In the genomic region with DNA sequence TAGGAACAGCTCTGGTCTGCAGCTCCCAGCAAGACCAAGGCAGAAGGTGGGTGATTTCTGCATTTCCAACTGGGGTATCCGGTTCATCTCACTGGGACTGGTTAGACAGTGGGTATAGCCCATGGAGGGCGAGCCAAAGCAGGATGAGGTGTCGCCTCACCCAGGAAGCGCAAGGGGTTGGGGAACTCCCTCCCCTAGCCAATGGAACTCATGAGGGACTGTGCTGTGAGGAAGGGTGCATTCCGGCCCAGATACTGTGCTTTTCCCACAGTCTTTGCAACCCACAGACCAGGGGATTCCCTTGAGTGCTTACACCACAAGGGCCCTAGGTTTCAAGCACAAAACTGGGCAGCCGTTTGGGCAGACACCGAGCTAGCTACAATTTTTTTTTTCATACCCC, we compare ENCODE assay signal across 14 cellular contexts.
"Had no signal": no experiment of that assay in that cellular context is flagged by ENCODE, and none has a peak within 500 bp of the region (broad histone marks: within the 10 kb centered on the region; RNA-seq: fewer than 3 reads in every experiment).

No MANE protein-coding gene starts in this region.

- H3K27ac ChIP-seq: left ventricle myocardium inferior, psoas muscle, right lobe of liver had no signal

- H3K4me3 ChIP-seq: left ventricle myocardium inferior, psoas muscle, right lobe of liver had no signal

- H3K27me3 Mint-ChIP-seq: activated naive CD8-positive, alpha-beta T cell treated with anti-CD3 and anti-CD28 coated beads, Interleukin-2, amount 10 ng/mL, durations not matched to agents 7 days and 5 days; activated T-cell treated with anti-CD3 and anti-CD28 coated beads, Interleukin-2, amount 50 U/mL, for 24 hours; memory B cell; stimulated activated naive B cell treated with anti-CD40 and anti-IgM and Interleukin-4, amounts not matched to agents 10 μg/mL and 1 μg/mL and 100 μg/mL, for 72 hours had no signal

- H3K4me1 ChIP-seq: psoas muscle, right lobe of liver had no signal

- H3K27ac Mint-ChIP-seq: activated naive CD8-positive, alpha-beta T cell treated with anti-CD3 and anti-CD28 coated beads, Interleukin-2, amount 10 ng/mL, durations not matched to agents 7 days and 5 days; activated T-cell treated with anti-CD3 and anti-CD28 coated beads, Interleukin-2, amount 50 U/mL, for 24 hours; memory B cell; nephron progenitor cell; stimulated activated naive B cell treated with anti-CD40 and anti-IgM and Interleukin-4, amounts not matched to agents 10 μg/mL and 1 μg/mL and 100 μg/mL, for 72 hours had no signal

- H3K9me3 ChIP-seq: psoas muscle, right lobe of liver had no signal

- H3K4me3 Mint-ChIP-seq: activated naive CD8-positive, alpha-beta T cell treated with anti-CD3 and anti-CD28 coated beads, Interleukin-2, amount 10 ng/mL, durations not matched to agents 7 days and 5 days; activated T-cell treated with anti-CD3 and anti-CD28 coated beads, Interleukin-2, amount 50 U/mL, for 24 hours; memory B cell; nephron progenitor cell; stimulated activated naive B cell treated with anti-CD40 and anti-IgM and Interleukin-4, amounts not matched to agents 10 μg/mL and 1 μg/mL and 100 μg/mL, for 72 hours had no signal

- ATAC-seq: psoas muscle; right lobe of liver; stimulated activated naive B cell treated with anti-CD40 and anti-IgM and Interleukin-4, amounts not matched to agents 10 μg/mL and 1 μg/mL and 100 μg/mL, for 72 hours had no signal

- H3K4me1 Mint-ChIP-seq: nephron progenitor cell had no signal

- H3K27me3 ChIP-seq: right lobe of liver had no signal

- DNase-seq: activated CD4-positive, alpha-beta T cell treated with anti-CD3 and anti-CD28 coated beads, Interleukin-2, amount 50 U/mL, for 1 hour; activated naive CD8-positive, alpha-beta T cell treated with anti-CD3 and anti-CD28 coated beads, Interleukin-2, amount 10 ng/mL, durations not matched to agents 7 days and 5 days; activated T-cell treated with anti-CD3 and anti-CD28 coated beads, Interleukin-2, amount 50 U/mL, for 24 hours; anterior cingulate cortex; dermis blood vessel endothelial cell; foreskin melanocyte; left ventricle myocardium inferior; psoas muscle; stimulated activated CD4-positive, alpha-beta T cell treated with anti-CD3 and anti-CD28 coated beads, Interleukin-1b, Interleukin-23, amount 100 ng/mL, for 48 hours; stimulated activated naive B cell treated with anti-CD40 and anti-IgM and Interleukin-4, amounts not matched to agents 10 μg/mL and 1 μg/mL and 100 μg/mL, for 72 hours; T-helper 2 cell had no signal
